In genomic region chr6:30678964-30679726, GRCh38 we compare ENCODE assay signal across 7 cellular contexts.
DNase-seq lines count a peak whose midpoint lies in the region; TF ChIP-seq lines count a peak whose summit lies in the region.

No MANE protein-coding gene starts in this region.

- H3K9ac ChIP-seq in KMS-11 (no peak overlapping the region), subcutaneous abdominal adipose tissue (ENCODE audit: low read length in 5 of 5) (peak overlapping the region in 4 of 5 donors; percentile 30 to 66 (median 64))

- no peaks in the 10 kb centered on the region for H4K20me1 ChIP-seq in KMS-11 (ENCODE audit: insufficient read depth)

- H3K4me1 ChIP-seq in KMS-11 (ENCODE audit: low read depth, poor library complexity, severe bottlenecking), result peaks cover 31% of the 10 kb centered on the region
- peaks cover 14 to 54% (median 50%) of the 10 kb centered on the region in 5 donors for H3K4me1 ChIP-seq in subcutaneous abdominal adipose tissue (ENCODE audit: control insufficient read depth in 5 of 5, insufficient read depth in 5 of 5, low read length in 5 of 5)

- DNase-seq in GM13976 (ENCODE audit: low spot score) (peak; percentile 88), SHP77 treated with DMSO at 0.1 percent for 48 hours (lab: John Stamatoyannopoulos, UW) (peak; percentile 44), foreskin melanocyte (peak; percentile 65), nucleus accumbens (lab: John Stamatoyannopoulos, UW) (peak in 53 of 56 donors; percentile 19 to 91 (median 70))
- peak; percentile 90 for DNase-seq in activated gamma-delta T cell treated with anti-CD3 and anti-CD28 coated beads, Interleukin-2, amount 50 U/mL, for 16 hours (ENCODE audit: low read depth)

- H3K27me3 ChIP-seq in KMS-11 (ENCODE audit: insufficient read depth, low read depth) (no peaks in the 10 kb centered on the region), subcutaneous abdominal adipose tissue (ENCODE audit: control insufficient read depth in 5 of 5, insufficient read depth in 4 of 5, low read length in 5 of 5) (peaks cover 0 to 5% (median 0%) of the 10 kb centered on the region in 5 donors)

- H3K27ac ChIP-seq in KMS-11 (no peak overlapping the region), subcutaneous abdominal adipose tissue (ENCODE audit: low read depth, low read length) (peak overlapping the region; percentile 100)

- no peak overlapping the region for H3K4me3 ChIP-seq in KMS-11 (IDR thresholded peaks at IDR 0.05; ENCODE audit: insufficient read depth, low read depth, low read length)
- peak overlapping the region in 4 of 5 donors; percentile 17 to 44 (median 22) for H3K4me3 ChIP-seq in subcutaneous abdominal adipose tissue (ENCODE audit: low read depth in 1 of 5, low read length in 5 of 5)

- in situ Hi-C loops in GM13976 (cut with MboI; ENCODE audit: low sequenced_read_pairs, unreplicated experiment), result no loop called here

- H2AFZ ChIP-seq in KMS-11 (ENCODE audit: low read depth), result no peak overlapping the region; the same call in 1 of the 2 replicates

- no peak overlapping the region; the same call in 1 of the 2 replicates for H3K4me2 ChIP-seq in KMS-11

- no peaks in the 10 kb centered on the region for H3K36me3 ChIP-seq in KMS-11 (ENCODE audit: insufficient read depth)
- H3K36me3 ChIP-seq in subcutaneous abdominal adipose tissue (ENCODE audit: control insufficient read depth in 5 of 5, insufficient read depth in 5 of 5, low read length in 5 of 5), result peaks cover 6 to 47% (median 37%) of the 10 kb centered on the region in 5 donors

- H3K79me2 ChIP-seq in KMS-11 (ENCODE audit: insufficient read depth, low read depth), result peaks cover 29% of the 10 kb centered on the region

- H3K9me3 ChIP-seq in subcutaneous abdominal adipose tissue (ENCODE audit: control insufficient read depth in 5 of 5, low read length in 5 of 5), result no peaks in the 10 kb centered on the region

- TF ChIP-seq CTCF in GM13976 (IDR thresholded peaks at IDR 0.05; ENCODE audit: borderline replicate concordance, control extremely low read depth, extremely low read depth, insufficient read depth, missing control alignments), result peak; percentile 98
- peak; percentile 85 for TF ChIP-seq CTCF in KMS-11 (conservative IDR thresholded peaks at IDR 0.05; ENCODE audit: low read depth, low read length)
